1 cellular context compared by ENCODE assay signal in genomic region chr20:20837574-20838021, GRCh38.
TF ChIP-seq lines count a peak whose summit lies in the region.

No MANE protein-coding gene starts in this region.

TF ChIP-seq in HepG2, 621 proteins besides CTCF, POLR2A, EP300 and RAD21 (continued from another document and continues in another):
- 0 out of 2 replicates have a peak, but pooled peaks have one; percentile 33 for TF ChIP-seq ZNF142 (CRISPR knock-in tag; IDR thresholded peaks at IDR 0.05)
- TF ChIP-seq, protein P1, sequence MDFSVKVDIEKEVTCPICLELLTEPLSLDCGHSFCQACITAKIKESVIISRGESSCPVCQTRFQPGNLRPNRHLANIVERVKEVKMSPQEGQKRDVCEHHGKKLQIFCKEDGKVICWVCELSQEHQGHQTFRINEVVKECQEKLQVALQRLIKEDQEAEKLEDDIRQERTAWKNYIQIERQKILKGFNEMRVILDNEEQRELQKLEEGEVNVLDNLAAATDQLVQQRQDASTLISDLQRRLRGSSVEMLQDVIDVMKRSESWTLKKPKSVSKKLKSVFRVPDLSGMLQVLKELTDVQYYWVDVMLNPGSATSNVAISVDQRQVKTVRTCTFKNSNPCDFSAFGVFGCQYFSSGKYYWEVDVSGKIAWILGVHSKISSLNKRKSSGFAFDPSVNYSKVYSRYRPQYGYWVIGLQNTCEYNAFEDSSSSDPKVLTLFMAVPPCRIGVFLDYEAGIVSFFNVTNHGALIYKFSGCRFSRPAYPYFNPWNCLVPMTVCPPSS (IDR thresholded peaks at IDR 0.05): no peak
- 0 out of 2 replicates have a peak, but pooled peaks have one; percentile 29 for TF ChIP-seq ZNF414 (CRISPR knock-in tag; IDR thresholded peaks at IDR 0.05)
- peak; percentile 91 for TF ChIP-seq RNF2 (conservative IDR thresholded peaks at IDR 0.05; ENCODE audit: low read depth)
- TF ChIP-seq KDM5A (IDR thresholded peaks at IDR 0.05; ENCODE audit: borderline replicate concordance, low read length): no peak
- 0 out of 2 replicates have a peak, but pooled peaks have one; percentile 39 for TF ChIP-seq KDM2A (CRISPR knock-in tag; IDR thresholded peaks at IDR 0.05; ENCODE audit: borderline replicate concordance, low read depth)
- TF ChIP-seq, protein P2, sequence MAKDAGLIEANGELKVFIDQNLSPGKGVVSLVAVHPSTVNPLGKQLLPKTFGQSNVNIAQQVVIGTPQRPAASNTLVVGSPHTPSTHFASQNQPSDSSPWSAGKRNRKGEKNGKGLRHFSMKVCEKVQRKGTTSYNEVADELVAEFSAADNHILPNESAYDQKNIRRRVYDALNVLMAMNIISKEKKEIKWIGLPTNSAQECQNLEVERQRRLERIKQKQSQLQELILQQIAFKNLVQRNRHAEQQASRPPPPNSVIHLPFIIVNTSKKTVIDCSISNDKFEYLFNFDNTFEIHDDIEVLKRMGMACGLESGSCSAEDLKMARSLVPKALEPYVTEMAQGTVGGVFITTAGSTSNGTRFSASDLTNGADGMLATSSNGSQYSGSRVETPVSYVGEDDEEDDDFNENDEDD (CRISPR knock-in tag; IDR thresholded peaks at IDR 0.05; ENCODE audit: borderline replicate concordance): peak; percentile 44; the same call in 1 of the 2 replicates
- TF ChIP-seq ZNF607 (CRISPR knock-in tag; IDR thresholded peaks at IDR 0.05; ENCODE audit: borderline replicate concordance): 0 out of 2 replicates have a peak, but pooled peaks have one; percentile 60
- no peak for TF ChIP-seq CBX5 (CRISPR knock-in tag; IDR thresholded peaks at IDR 0.05; ENCODE audit: borderline replicate concordance)
- peak; percentile 64; the same call in 1 of the 2 replicates for TF ChIP-seq ARNT2 (CRISPR knock-in tag; IDR thresholded peaks at IDR 0.05; ENCODE audit: low read depth)
- no peak for TF ChIP-seq FUBP1 (CRISPR knock-in tag; IDR thresholded peaks at IDR 0.05; ENCODE audit: borderline replicate concordance)
- TF ChIP-seq ZNF335 (CRISPR knock-in tag; IDR thresholded peaks at IDR 0.05): peak; percentile 51; the same call in 1 of the 2 replicates
- peak; percentile 58; the same call in 1 of the 2 replicates for TF ChIP-seq TGIF2 (CRISPR knock-in tag; IDR thresholded peaks at IDR 0.05)
- no peak for TF ChIP-seq ATAD3A (CRISPR knock-in tag; IDR thresholded peaks at IDR 0.05)
- TF ChIP-seq, protein P3, sequence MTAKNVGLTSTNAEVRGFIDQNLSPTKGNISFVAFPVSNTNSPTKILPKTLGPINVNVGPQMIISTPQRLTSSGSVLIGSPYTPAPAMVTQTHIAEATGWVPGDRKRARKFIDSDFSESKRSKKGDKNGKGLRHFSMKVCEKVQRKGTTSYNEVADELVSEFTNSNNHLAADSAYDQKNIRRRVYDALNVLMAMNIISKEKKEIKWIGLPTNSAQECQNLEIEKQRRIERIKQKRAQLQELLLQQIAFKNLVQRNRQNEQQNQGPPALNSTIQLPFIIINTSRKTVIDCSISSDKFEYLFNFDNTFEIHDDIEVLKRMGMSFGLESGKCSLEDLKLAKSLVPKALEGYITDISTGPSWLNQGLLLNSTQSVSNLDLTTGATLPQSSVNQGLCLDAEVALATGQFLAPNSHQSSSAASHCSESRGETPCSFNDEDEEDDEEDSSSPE (CRISPR knock-in tag; IDR thresholded peaks at IDR 0.05): peak; percentile 42; the same call in 1 of the 2 replicates
- TF ChIP-seq, protein P4, sequence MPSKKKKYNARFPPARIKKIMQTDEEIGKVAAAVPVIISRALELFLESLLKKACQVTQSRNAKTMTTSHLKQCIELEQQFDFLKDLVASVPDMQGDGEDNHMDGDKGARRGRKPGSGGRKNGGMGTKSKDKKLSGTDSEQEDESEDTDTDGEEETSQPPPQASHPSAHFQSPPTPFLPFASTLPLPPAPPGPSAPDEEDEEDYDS (CRISPR knock-in tag; IDR thresholded peaks at IDR 0.05): no peak
- peak; percentile 93 for TF ChIP-seq SMC3 (IDR thresholded peaks at IDR 0.05; ENCODE audit: low read length)
- TF ChIP-seq CAMTA2 (CRISPR knock-in tag; IDR thresholded peaks at IDR 0.05; ENCODE audit: borderline replicate concordance): no peak
- TF ChIP-seq SATB2 (CRISPR knock-in tag; IDR thresholded peaks at IDR 0.05): peak; percentile 59; the same call in 1 of the 2 replicates
- TF ChIP-seq, protein P5, sequence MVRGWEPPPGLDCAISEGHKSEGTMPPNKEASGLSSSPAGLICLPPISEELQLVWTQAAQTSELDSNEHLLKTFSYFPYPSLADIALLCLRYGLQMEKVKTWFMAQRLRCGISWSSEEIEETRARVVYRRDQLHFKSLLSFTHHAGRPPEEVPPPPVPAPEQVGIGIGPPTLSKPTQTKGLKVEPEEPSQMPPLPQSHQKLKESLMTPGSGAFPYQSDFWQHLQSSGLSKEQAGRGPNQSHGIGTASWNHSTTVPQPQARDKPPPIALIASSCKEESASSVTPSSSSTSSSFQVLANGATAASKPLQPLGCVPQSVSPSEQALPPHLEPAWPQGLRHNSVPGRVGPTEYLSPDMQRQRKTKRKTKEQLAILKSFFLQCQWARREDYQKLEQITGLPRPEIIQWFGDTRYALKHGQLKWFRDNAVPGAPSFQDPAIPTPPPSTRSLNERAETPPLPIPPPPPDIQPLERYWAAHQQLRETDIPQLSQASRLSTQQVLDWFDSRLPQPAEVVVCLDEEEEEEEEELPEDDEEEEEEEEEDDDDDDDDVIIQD (CRISPR knock-in tag; IDR thresholded peaks at IDR 0.05; ENCODE audit: low read depth): 0 out of 2 replicates have a peak, but pooled peaks have one; percentile 33
- TF ChIP-seq, protein P6, sequence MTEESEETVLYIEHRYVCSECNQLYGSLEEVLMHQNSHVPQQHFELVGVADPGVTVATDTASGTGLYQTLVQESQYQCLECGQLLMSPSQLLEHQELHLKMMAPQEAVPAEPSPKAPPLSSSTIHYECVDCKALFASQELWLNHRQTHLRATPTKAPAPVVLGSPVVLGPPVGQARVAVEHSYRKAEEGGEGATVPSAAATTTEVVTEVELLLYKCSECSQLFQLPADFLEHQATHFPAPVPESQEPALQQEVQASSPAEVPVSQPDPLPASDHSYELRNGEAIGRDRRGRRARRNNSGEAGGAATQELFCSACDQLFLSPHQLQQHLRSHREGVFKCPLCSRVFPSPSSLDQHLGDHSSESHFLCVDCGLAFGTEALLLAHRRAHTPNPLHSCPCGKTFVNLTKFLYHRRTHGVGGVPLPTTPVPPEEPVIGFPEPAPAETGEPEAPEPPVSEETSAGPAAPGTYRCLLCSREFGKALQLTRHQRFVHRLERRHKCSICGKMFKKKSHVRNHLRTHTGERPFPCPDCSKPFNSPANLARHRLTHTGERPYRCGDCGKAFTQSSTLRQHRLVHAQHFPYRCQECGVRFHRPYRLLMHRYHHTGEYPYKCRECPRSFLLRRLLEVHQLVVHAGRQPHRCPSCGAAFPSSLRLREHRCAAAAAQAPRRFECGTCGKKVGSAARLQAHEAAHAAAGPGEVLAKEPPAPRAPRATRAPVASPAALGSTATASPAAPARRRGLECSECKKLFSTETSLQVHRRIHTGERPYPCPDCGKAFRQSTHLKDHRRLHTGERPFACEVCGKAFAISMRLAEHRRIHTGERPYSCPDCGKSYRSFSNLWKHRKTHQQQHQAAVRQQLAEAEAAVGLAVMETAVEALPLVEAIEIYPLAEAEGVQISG (CRISPR knock-in tag; IDR thresholded peaks at IDR 0.05): peak; percentile 44; the same call in 1 of the 2 replicates
- TF ChIP-seq, protein P7, sequence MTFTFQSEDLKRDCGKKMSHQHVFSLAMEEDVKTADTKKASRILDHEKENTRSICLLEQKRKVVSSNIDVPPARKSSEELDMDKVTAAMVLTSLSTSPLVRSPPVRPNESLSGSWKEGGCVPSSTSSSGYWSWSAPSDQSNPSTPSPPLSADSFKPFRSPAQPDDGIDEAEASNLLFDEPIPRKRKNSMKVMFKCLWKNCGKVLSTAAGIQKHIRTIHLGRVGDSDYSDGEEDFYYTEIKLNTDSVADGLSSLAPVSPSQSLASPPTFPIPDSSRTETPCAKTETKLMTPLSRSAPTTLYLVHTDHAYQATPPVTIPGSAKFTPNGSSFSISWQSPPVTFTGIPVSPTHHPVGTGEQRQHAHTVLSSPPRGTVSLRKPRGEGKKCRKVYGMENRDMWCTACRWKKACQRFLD (CRISPR knock-in tag; IDR thresholded peaks at IDR 0.05; ENCODE audit: borderline replicate concordance): no peak
